8 cellular contexts compared by ENCODE assay signal in the genomic region with DNA sequence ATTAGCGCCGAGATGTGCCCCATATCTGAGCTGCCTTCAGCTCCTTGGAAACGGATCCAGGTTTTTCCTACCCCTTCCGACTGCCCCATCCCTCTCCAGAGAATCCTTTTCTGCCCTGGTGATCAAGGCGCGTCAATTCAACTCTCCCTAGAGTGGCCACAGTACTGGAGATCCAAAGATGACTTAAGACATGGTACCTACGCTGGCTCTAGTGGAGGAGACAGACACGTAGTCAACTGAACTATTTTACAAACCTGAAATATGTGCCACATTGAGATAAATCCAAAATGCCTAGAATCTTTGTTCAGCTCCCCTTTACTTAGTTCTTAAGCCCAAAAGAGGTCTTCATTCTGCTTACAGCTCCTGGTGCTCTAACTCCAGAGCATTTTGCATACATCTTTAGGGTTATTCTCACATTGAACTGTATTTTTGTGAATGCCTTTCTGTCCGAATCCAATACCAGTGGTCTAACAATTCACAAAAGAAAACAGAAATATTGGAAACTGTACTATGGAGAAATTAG. TPM values are rescaled to one million over a fixed set of nuclear protein-coding genes. Genes with fewer than 3 reads are reported as not detected.
DNase-seq lines count a peak whose midpoint lies in the region; ATAC-seq and TF ChIP-seq lines count a peak whose summit lies in the region.

No MANE protein-coding gene starts in this region.

- H3K4me3 ChIP-seq in GM12864 (ENCODE audit: low read depth, low read length) (peak overlapping the region; percentile 90), SK-N-MC (peak overlapping the region; percentile 95), fibroblast of the aortic adventitia (ENCODE audit: low read depth, low read length) (peak overlapping the region; percentile 83), prostate gland (peak overlapping the region; percentile 74 to 93)

- TF ChIP-seq CTCF in GM12864 (IDR thresholded peaks at IDR 0.05; ENCODE audit: low read depth, low read length, missing control alignments): no peak
- no peak for TF ChIP-seq CTCF in fibroblast of the aortic adventitia (IDR thresholded peaks at IDR 0.05; ENCODE audit: insufficient read depth, low read length)
- TF ChIP-seq CTCF in prostate gland (IDR thresholded peaks at IDR 0.05): no peak
- no peak for TF ChIP-seq CTCF in GM13977 (IDR thresholded peaks at IDR 0.05; ENCODE audit: extremely low read depth, insufficient read depth, missing control alignments)

- intact Hi-C loops in prostate gland (cut with DNase I): no loop called here

- DNase-seq in GM12864 (ENCODE audit: low read depth) (no peak), SK-N-MC (ENCODE audit: low read depth, low spot score) (no peak), fibroblast of the aortic adventitia (ENCODE audit: low read depth) (no peak), prostate gland (ENCODE audit: low spot score) (no peak), activated gamma-delta T cell (lab: John Stamatoyannopoulos, UW) (no peak), GM13977 (ENCODE audit: low spot score) (no peak)
- no peak for DNase-seq in stimulated activated CD4-positive, alpha-beta T cell treated with anti-CD3 and anti-CD28 coated beads, Interleukin-12 subunit alpha, Interleukin-12 subunit beta, amount 100 ng/mL, for 4 hours

- no peak for TF ChIP-seq POLR2A in prostate gland (IDR thresholded peaks at IDR 0.05)

- 6% methylated on average over 9 of the region's 9 CpGs for WGBS in prostate gland

- no peaks in the 10 kb centered on the region for H3K9me3 ChIP-seq in SK-N-MC (ENCODE audit: low read depth, low read length)
- no peaks in the 10 kb centered on the region for H3K9me3 ChIP-seq in prostate gland

- no peaks in the 10 kb centered on the region for H3K27me3 ChIP-seq in prostate gland (replicated peaks; ENCODE audit: insufficient read depth)

- H3K36me3 ChIP-seq in SK-N-MC (ENCODE audit: insufficient read depth, low read length) (peaks cover 3% of the 10 kb centered on the region), prostate gland (no peaks in the 10 kb centered on the region)

- peak overlapping the region; percentile 97 for H3K9ac ChIP-seq in SK-N-MC (ENCODE audit: insufficient read length)

- in situ Hi-C loops in GM13977 (cut with MboI; ENCODE audit: low pct_unique_long_range_greater_than_20kb, low sequenced_read_pairs, unreplicated experiment): no loop called here

- H3K4me1 ChIP-seq in prostate gland (replicated peaks): peaks cover 4% of the 10 kb centered on the region

- peak; percentile 19 for ATAC-seq in HG02588 (IDR thresholded peaks at IDR 0.05; ENCODE audit: unreplicated experiment)

- H3K27ac ChIP-seq in SK-N-MC (peak overlapping the region; percentile 99), prostate gland (peak overlapping the region; percentile 96 to 97)

RNA-seq across cellular contexts. Expression of a gene that starts 0.4 kb away (rescaled TPM):
- total RNA-seq in fibroblast of the aortic adventitia (ENCODE audit: low replicate concordance): 56.7 and 63.3 TPM in 2 replicates
- total RNA-seq in prostate gland: 10 to 100 TPM; 32.2 to 42.3 TPM
